Comparison of ENCODE assay signal across 8 cellular contexts in the genomic region with DNA sequence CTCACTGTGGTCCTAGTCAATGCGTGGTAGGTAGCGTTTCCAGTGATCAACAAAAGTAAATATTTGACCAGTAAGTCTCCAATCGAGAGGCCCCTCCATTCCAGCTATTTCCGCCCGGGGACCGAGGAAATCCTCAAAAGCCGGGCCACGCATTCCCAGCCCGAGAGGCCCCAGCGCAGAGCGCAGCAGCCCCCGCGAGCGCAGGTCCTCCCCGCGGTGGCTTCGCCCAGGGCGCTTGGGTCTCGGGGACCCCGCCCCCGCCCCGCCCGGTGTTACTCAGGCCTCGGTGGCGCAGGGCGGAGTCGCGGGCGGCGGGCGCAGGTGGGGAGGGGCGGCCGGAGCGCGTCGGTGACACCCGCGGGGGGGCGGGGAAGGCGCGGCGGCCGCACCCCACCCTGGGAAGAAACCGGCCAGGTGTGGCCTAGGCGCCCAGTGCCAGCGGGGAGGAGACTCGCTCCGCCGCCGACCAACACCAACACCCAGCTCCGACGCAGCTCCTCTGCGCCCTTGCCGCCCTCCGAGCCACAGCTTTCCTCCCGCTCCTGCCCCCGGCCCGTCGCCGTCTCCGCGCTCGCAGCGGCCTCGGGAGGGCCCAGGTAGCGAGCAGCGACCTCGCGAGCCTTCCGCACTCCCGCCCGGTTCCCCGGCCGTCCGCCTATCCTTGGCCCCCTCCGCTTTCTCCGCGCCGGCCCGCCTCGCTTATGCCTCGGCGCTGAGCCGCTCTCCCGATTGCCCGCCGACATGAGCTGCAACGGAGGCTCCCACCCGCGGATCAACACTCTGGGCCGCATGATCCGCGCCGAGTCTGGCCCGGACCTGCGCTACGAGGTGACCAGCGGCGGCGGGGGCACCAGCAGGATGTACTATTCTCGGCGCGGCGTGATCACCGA. TPM values are rescaled to one million over a fixed set of nuclear protein-coding genes. Genes with fewer than 3 reads are reported as not detected.
DNase-seq lines count a peak whose midpoint lies in the region; ATAC-seq and TF ChIP-seq lines count a peak whose summit lies in the region.

A gene with protein sequence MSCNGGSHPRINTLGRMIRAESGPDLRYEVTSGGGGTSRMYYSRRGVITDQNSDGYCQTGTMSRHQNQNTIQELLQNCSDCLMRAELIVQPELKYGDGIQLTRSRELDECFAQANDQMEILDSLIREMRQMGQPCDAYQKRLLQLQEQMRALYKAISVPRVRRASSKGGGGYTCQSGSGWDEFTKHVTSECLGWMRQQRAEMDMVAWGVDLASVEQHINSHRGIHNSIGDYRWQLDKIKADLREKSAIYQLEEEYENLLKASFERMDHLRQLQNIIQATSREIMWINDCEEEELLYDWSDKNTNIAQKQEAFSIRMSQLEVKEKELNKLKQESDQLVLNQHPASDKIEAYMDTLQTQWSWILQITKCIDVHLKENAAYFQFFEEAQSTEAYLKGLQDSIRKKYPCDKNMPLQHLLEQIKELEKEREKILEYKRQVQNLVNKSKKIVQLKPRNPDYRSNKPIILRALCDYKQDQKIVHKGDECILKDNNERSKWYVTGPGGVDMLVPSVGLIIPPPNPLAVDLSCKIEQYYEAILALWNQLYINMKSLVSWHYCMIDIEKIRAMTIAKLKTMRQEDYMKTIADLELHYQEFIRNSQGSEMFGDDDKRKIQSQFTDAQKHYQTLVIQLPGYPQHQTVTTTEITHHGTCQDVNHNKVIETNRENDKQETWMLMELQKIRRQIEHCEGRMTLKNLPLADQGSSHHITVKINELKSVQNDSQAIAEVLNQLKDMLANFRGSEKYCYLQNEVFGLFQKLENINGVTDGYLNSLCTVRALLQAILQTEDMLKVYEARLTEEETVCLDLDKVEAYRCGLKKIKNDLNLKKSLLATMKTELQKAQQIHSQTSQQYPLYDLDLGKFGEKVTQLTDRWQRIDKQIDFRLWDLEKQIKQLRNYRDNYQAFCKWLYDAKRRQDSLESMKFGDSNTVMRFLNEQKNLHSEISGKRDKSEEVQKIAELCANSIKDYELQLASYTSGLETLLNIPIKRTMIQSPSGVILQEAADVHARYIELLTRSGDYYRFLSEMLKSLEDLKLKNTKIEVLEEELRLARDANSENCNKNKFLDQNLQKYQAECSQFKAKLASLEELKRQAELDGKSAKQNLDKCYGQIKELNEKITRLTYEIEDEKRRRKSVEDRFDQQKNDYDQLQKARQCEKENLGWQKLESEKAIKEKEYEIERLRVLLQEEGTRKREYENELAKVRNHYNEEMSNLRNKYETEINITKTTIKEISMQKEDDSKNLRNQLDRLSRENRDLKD (N-terminal part only) (plus strand): TSS at position 497 of the 890 bp plus-strand sequence. CDS start 245 bp downstream, at position 742.

- H3K9me3 Mint-ChIP-seq in HFFc6, result no peaks in the 10 kb centered on the region
- no peaks in the 10 kb centered on the region for H3K9me3 Mint-ChIP-seq in stimulated activated memory B cell treated with anti-CD40 and anti-IgM and Interleukin-4, amounts not matched to agents 10 μg/mL and 1 μg/mL and 100 μg/mL, for 72 hours

- peak within 1 kb of the TSS; percentile 96 for H3K4me3 Mint-ChIP-seq in HFFc6
- peak within 1 kb of the TSS; percentile 80 for H3K4me3 Mint-ChIP-seq in stimulated activated memory B cell treated with anti-CD40 and anti-IgM and Interleukin-4, amounts not matched to agents 10 μg/mL and 1 μg/mL and 100 μg/mL, for 72 hours

- peaks cover 2% of the 10 kb centered on the region; the same call in 1 of the 2 replicates for H3K27me3 Mint-ChIP-seq in HFFc6 (ENCODE audit: insufficient read depth)
- H3K27me3 Mint-ChIP-seq in stimulated activated memory B cell treated with anti-CD40 and anti-IgM and Interleukin-4, amounts not matched to agents 10 μg/mL and 1 μg/mL and 100 μg/mL, for 72 hours, result peaks cover 90% of the 10 kb centered on the region

- POLR2A ChIA-PET in BJ (lab: Charles Lee), result no interaction called here

- TF ChIP-seq CTCF in BJ (IDR thresholded peaks at IDR 0.05; ENCODE audit: insufficient read depth, low read depth, low read length) (no peak), HFFc6 (IDR thresholded peaks at IDR 0.05) (no peak), lower leg skin (IDR thresholded peaks at IDR 0.05) (no peak)

- H3K36me3 Mint-ChIP-seq in HFFc6 (ENCODE audit: low read depth), result no peaks in the 10 kb centered on the region
- no peaks in the 10 kb centered on the region for H3K36me3 Mint-ChIP-seq in stimulated activated memory B cell treated with anti-CD40 and anti-IgM and Interleukin-4, amounts not matched to agents 10 μg/mL and 1 μg/mL and 100 μg/mL, for 72 hours

- H3K4me3 ChIP-seq in BJ (ENCODE audit: low read depth, low read length), result peak within 1 kb of the TSS; percentile 69
- peak within 1 kb of the TSS; percentile 65 for H3K4me3 ChIP-seq in lower leg skin (ENCODE audit: low read depth, poor library complexity, severe bottlenecking)

- intact Hi-C loops in lower leg skin (cut with DNase I; ENCODE audit: low total_unique reads), result no loop called here

- peaks cover 72% of the 10 kb centered on the region for H3K4me1 Mint-ChIP-seq in HFFc6 (ENCODE audit: low read depth)
- peaks cover 19% of the 10 kb centered on the region for H3K4me1 Mint-ChIP-seq in stimulated activated memory B cell treated with anti-CD40 and anti-IgM and Interleukin-4, amounts not matched to agents 10 μg/mL and 1 μg/mL and 100 μg/mL, for 72 hours

- H3K27me3 ChIP-seq in BJ (ENCODE audit: control insufficient read depth, insufficient read depth, low read length), result no peaks in the 10 kb centered on the region; the same call in 1 of the 2 replicates

- WGBS in lower leg skin, 2 donors, result 1 to 3% methylated on average over 15 to 68 of the region's 105 CpGs

- peak within 1 kb of the TSS; percentile 89 for H3K27ac Mint-ChIP-seq in HFFc6
- H3K27ac Mint-ChIP-seq in stimulated activated memory B cell treated with anti-CD40 and anti-IgM and Interleukin-4, amounts not matched to agents 10 μg/mL and 1 μg/mL and 100 μg/mL, for 72 hours, result no peak within 1 kb of the TSS

- H3K36me3 ChIP-seq in BJ (ENCODE audit: control insufficient read depth, insufficient read depth, low read length), result no peaks in the 10 kb centered on the region

- TF ChIP-seq POLR2A in lower leg skin (IDR thresholded peaks at IDR 0.05), result no peak

- ATAC-seq in stimulated activated memory B cell treated with anti-CD40 and anti-IgM and Interleukin-4, amounts not matched to agents 10 μg/mL and 1 μg/mL and 100 μg/mL, for 72 hours, result peak; percentile 68
- ATAC-seq in GM19467 (IDR thresholded peaks at IDR 0.05; ENCODE audit: unreplicated experiment), result no peak

- DNase-seq in BJ (ENCODE audit: low read depth), result no peak
- DNase-seq in HFFc6, result peak; percentile 18
- peak; percentile 10 for DNase-seq in SHP77 treated with DMSO at 0.1 percent for 48 hours (lab: John Stamatoyannopoulos, UW)
- peak; percentile 28 for DNase-seq in dermis blood vessel endothelial cell
- DNase-seq in lower leg skin (ENCODE audit: low spot score in 2 of 2), result peak; percentile 68 to 91
- no peak for DNase-seq in middle frontal gyrus (ENCODE audit: extremely low spot score, low spot score)

- CTCF ChIA-PET in BJ (lab: Yijun Ruan, JAX), result no interaction called here

RNA-seq across cellular contexts. Expression of the gene that starts here (rescaled TPM):
- 11.0 and 12.7 TPM in 2 replicates for polyA plus RNA-seq in BJ (2011; rRNA removed)
- polyA minus RNA-seq in BJ (2011; rRNA and poly(A)+ RNA removed), result 20.3 and 33.6 TPM in 2 replicates
- 10 to 100 TPM; 33.8 to 65.4 (median 37.0) TPM for total RNA-seq in HFFc6 (2021; fragmentation: NEBNext Ultra II Directional; extraction: Animal tissue kit (Norgen Biotek cat#: 25700))
- total RNA-seq in dermis blood vessel endothelial cell, result 53.1 and 95.4 TPM in 2 replicates
- total RNA-seq in lower leg skin, result 1,000 to 10,000 TPM; 2,143 to 2,497 (median 2,321) TPM

Comparison
In these comparisons a context has a peak if more than half of its experiments do, and no peak if none do; other contexts are left out.
1. RNA of the gene that starts here (total RNA-seq): 2,143 to 2,497 TPM in lower leg skin; 53.1 to 95.4 TPM in dermis blood vessel endothelial cell and 33.8 to 65.4 TPM in HFFc6; every median in the first group is over 10 times any median in the second.
2. DNase-seq: peak in HFFc6 (single experiment), SHP77 treated with DMSO at 0.1 percent for 48 hours (single experiment), dermis blood vessel endothelial cell (single experiment) and lower leg skin (2 of 2); none in BJ (single experiment) and middle frontal gyrus (single experiment).